Comparison of ENCODE assay signal across 2 cellular contexts in the genomic region with DNA sequence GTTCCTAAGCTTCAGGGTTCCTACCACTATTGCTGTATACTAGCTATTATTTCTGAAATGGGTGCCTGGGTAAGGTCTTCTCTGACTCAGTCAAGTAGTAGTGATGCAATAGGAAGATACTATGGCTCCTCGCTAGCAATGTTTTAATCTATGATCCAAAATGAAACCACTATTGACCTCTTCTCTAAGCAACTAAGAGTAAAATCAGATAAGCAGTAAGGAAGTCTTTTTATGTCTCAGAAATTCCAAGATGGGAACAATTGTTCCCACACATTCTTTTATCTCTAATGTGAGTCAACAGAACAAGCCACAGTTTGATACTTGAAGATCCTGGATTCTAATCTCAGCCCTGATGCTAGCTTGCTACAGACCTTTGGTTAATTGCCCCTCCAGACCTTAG.
TF ChIP-seq lines count a peak whose summit lies in the region.

No MANE protein-coding gene starts in this region.

TF ChIP-seq in GM23338, 12 proteins besides CTCF, POLR2A, EP300 and RAD21 (continues in another document):
- TF ChIP-seq EZH2 (IDR thresholded peaks at IDR 0.05; ENCODE audit: low read depth, unreplicated experiment) (no peak), ZNF114 (CRISPR knock-in tag; IDR thresholded peaks at IDR 0.05) (no peak), POLR2AphosphoS5 (IDR thresholded peaks at IDR 0.05; ENCODE audit: low read depth) (no peak), EZH2phosphoT487 (IDR thresholded peaks at IDR 0.05; ENCODE audit: unreplicated experiment) (no peak), JUNB (IDR thresholded peaks at IDR 0.05; ENCODE audit: unreplicated experiment) (no peak), STAT1 (IDR thresholded peaks at IDR 0.05; ENCODE audit: unreplicated experiment) (no peak), REST (IDR thresholded peaks at IDR 0.05; ENCODE audit: unreplicated experiment) (no peak), NANOG (IDR thresholded peaks at IDR 0.05; ENCODE audit: borderline replicate concordance) (no peak)
- TF ChIP-seq, protein P1, sequence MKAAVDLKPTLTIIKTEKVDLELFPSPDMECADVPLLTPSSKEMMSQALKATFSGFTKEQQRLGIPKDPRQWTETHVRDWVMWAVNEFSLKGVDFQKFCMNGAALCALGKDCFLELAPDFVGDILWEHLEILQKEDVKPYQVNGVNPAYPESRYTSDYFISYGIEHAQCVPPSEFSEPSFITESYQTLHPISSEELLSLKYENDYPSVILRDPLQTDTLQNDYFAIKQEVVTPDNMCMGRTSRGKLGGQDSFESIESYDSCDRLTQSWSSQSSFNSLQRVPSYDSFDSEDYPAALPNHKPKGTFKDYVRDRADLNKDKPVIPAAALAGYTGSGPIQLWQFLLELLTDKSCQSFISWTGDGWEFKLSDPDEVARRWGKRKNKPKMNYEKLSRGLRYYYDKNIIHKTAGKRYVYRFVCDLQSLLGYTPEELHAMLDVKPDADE (IDR thresholded peaks at IDR 0.05): no peak
- TF ChIP-seq, protein P2, sequence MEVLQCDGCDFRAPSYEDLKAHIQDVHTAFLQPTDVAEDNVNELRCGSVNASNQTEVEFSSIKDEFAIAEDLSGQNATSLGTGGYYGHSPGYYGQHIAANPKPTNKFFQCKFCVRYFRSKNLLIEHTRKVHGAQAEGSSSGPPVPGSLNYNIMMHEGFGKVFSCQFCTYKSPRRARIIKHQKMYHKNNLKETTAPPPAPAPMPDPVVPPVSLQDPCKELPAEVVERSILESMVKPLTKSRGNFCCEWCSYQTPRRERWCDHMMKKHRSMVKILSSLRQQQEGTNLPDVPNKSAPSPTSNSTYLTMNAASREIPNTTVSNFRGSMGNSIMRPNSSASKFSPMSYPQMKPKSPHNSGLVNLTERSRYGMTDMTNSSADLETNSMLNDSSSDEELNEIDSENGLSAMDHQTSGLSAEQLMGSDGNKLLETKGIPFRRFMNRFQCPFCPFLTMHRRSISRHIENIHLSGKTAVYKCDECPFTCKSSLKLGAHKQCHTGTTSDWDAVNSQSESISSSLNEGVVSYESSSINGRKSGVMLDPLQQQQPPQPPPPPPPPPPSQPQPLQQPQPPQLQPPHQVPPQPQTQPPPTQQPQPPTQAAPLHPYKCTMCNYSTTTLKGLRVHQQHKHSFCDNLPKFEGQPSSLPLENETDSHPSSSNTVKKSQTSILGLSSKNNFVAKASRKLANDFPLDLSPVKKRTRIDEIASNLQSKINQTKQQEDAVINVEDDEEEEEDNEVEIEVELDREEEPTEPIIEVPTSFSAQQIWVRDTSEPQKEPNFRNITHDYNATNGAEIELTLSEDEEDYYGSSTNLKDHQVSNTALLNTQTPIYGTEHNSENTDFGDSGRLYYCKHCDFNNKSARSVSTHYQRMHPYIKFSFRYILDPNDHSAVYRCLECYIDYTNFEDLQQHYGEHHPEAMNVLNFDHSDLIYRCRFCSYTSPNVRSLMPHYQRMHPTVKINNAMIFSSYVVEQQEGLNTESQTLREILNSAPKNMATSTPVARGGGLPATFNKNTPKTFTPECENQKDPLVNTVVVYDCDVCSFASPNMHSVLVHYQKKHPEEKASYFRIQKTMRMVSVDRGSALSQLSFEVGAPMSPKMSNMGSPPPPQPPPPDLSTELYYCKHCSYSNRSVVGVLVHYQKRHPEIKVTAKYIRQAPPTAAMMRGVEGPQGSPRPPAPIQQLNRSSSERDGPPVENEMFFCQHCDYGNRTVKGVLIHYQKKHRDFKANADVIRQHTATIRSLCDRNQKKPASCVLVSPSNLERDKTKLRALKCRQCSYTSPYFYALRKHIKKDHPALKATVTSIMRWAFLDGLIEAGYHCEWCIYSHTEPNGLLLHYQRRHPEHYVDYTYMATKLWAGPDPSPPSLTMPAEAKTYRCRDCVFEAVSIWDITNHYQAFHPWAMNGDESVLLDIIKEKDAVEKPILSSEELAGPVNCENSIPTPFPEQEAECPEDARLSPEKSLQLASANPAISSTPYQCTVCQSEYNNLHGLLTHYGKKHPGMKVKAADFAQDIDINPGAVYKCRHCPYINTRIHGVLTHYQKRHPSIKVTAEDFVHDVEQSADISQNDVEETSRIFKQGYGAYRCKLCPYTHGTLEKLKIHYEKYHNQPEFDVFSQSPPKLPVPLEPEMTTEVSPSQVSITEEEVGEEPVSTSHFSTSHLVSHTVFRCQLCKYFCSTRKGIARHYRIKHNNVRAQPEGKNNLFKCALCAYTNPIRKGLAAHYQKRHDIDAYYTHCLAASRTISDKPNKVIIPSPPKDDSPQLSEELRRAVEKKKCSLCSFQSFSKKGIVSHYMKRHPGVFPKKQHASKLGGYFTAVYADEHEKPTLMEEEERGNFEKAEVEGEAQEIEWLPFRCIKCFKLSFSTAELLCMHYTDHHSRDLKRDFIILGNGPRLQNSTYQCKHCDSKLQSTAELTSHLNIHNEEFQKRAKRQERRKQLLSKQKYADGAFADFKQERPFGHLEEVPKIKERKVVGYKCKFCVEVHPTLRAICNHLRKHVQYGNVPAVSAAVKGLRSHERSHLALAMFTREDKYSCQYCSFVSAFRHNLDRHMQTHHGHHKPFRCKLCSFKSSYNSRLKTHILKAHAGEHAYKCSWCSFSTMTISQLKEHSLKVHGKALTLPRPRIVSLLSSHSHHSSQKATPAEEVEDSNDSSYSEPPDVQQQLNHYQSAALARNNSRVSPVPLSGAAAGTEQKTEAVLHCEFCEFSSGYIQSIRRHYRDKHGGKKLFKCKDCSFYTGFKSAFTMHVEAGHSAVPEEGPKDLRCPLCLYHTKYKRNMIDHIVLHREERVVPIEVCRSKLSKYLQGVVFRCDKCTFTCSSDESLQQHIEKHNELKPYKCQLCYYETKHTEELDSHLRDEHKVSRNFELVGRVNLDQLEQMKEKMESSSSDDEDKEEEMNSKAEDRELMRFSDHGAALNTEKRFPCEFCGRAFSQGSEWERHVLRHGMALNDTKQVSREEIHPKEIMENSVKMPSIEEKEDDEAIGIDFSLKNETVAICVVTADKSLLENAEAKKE (CRISPR knock-in tag; IDR thresholded peaks at IDR 0.05): no peak

TF ChIP-seq in HepG2, 621 proteins besides CTCF, POLR2A, EP300 and RAD21:
- no peak for TF ChIP-seq THYN1 (CRISPR knock-in tag; IDR thresholded peaks at IDR 0.05; ENCODE audit: borderline replicate concordance, low read depth)
- no peak for TF ChIP-seq DNMT3B (CRISPR knock-in tag; conservative IDR thresholded peaks at IDR 0.05)
- TF ChIP-seq, protein P3, sequence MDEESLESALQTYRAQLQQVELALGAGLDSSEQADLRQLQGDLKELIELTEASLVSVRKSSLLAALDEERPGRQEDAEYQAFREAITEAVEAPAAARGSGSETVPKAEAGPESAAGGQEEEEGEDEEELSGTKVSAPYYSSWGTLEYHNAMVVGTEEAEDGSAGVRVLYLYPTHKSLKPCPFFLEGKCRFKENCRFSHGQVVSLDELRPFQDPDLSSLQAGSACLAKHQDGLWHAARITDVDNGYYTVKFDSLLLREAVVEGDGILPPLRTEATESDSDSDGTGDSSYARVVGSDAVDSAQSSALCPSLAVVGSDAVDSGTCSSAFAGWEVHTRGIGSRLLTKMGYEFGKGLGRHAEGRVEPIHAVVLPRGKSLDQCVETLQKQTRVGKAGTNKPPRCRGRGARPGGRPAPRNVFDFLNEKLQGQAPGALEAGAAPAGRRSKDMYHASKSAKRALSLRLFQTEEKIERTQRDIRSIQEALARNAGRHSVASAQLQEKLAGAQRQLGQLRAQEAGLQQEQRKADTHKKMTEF (CRISPR knock-in tag; IDR thresholded peaks at IDR 0.05): no peak
- no peak for TF ChIP-seq ZNF570 (CRISPR knock-in tag; IDR thresholded peaks at IDR 0.05; ENCODE audit: borderline replicate concordance)
- no peak for TF ChIP-seq ZNF30 (CRISPR knock-in tag; IDR thresholded peaks at IDR 0.05)
- no peak for TF ChIP-seq ZNF138 (CRISPR knock-in tag; IDR thresholded peaks at IDR 0.05; ENCODE audit: low read depth)
- no peak for TF ChIP-seq SOX6 (IDR thresholded peaks at IDR 0.05)
- TF ChIP-seq SOX6 (CRISPR knock-in tag; IDR thresholded peaks at IDR 0.05): no peak
- TF ChIP-seq TAF15 (IDR thresholded peaks at IDR 0.05; ENCODE audit: low read depth, low read length, poor library complexity, severe bottlenecking): no peak
- TF ChIP-seq SIN3B (IDR thresholded peaks at IDR 0.05; ENCODE audit: low read length): no peak
- no peak for TF ChIP-seq ZNF543 (CRISPR knock-in tag; IDR thresholded peaks at IDR 0.05)
